Comparison of ENCODE assay signal across 9 cellular contexts in the genomic region with DNA sequence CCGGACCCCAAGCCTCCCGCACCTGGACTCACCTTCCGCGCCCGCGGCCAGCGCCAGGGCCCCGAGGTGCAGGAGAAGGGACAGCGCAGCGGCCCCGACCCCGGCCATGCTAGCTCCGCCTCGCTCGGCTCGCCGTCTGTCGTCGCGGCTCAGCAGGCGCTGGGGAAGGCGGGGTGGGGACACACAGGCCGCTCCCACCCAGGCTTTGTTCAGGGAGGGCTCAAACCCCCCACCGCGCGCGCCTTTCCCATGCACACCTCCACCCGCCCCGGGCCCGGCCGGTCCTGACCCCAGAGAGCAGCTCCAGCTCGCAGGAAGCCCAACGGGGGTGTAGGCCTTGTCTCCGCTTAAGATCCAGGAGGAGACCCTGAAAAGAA. TPM values are rescaled to one million over a fixed set of nuclear protein-coding genes. Genes with fewer than 3 reads are reported as not detected.
DNase-seq lines count a peak whose midpoint lies in the region; ATAC-seq and TF ChIP-seq lines count a peak whose summit lies in the region.
"Had no signal": no experiment of that assay in that cellular context is flagged by ENCODE, and none has a peak within 500 bp of the region (broad histone marks: within the 10 kb centered on the region; RNA-seq: fewer than 3 reads in every experiment).

A gene (minus strand): TSS at position 141 of the 377 bp plus-strand sequence. CDS start 33 bp downstream, at position 108.

- DNase-seq in BJ (ENCODE audit: low read depth) (no peak), left ventricle myocardium superior (peak; percentile 30), transverse colon (no peak), body of pancreas (no peak)
- DNase-seq in stimulated activated CD8-positive, alpha-beta memory T cell treated with anti-CD3 and anti-CD28 coated beads, Interleukin-4, amount 100 ng/mL, for 48 hours, result no peak
- DNase-seq: NCI-H187 treated with DMSO at 0.1 percent for 48 hours had no signal

- H3K36me3 ChIP-seq in BJ (ENCODE audit: control insufficient read depth, insufficient read depth, low read length) (no peaks in the 10 kb centered on the region), parathyroid adenoma (ENCODE audit: control insufficient read depth, insufficient read depth, low read length) (no peaks in the 10 kb centered on the region), transverse colon (no peaks in the 10 kb centered on the region), body of pancreas (replicated peaks in 1 of 2; ENCODE audit: insufficient read depth in 1 of 2, low read depth in 2 of 2) (no peaks in the 10 kb centered on the region)

- peak within 1 kb of the TSS; percentile 1 for H3K4me2 ChIP-seq in parathyroid adenoma (ENCODE audit: low read length)

- peak within 1 kb of the TSS; percentile 39 for H3K4me3 ChIP-seq in BJ (ENCODE audit: low read depth, low read length)
- H3K4me3 ChIP-seq in WI38 (ENCODE audit: low read depth, low read length), result peak within 1 kb of the TSS; percentile 25
- no peak within 1 kb of the TSS for H3K4me3 ChIP-seq in parathyroid adenoma (ENCODE audit: low read depth, low read length)
- peak within 1 kb of the TSS in 2 of 4 donors; percentile 7 to 36 for H3K4me3 ChIP-seq in transverse colon
- H3K4me3 ChIP-seq in body of pancreas, result no peak within 1 kb of the TSS

- peaks cover 28% of the 10 kb centered on the region for H3K27me3 ChIP-seq in BJ (ENCODE audit: control insufficient read depth, insufficient read depth, low read length)
- H3K27me3 ChIP-seq in parathyroid adenoma (ENCODE audit: control insufficient read depth, insufficient read depth, low read length), result no peaks in the 10 kb centered on the region
- H3K27me3 ChIP-seq in transverse colon, result peaks cover 53% of the 10 kb centered on the region
- H3K27me3 ChIP-seq in body of pancreas, result peaks cover 0 to 9% of the 10 kb centered on the region in 2 donors

- in situ Hi-C loops in transverse colon (cut with MboI; ENCODE audit: low pct_ligation_motif_present in 1 of 4, low pct_unique_long_range_greater_than_20kb in 1 of 4, low sequenced_read_pairs in 3 of 4), result no loop called here

- TF ChIP-seq POLR2A in transverse colon (IDR thresholded peaks at IDR 0.05) (no peak), body of pancreas (IDR thresholded peaks at IDR 0.05) (no peak)

- TF ChIP-seq CTCF in BJ (IDR thresholded peaks at IDR 0.05; ENCODE audit: insufficient read depth, low read depth, low read length) (no peak), WI38 (IDR thresholded peaks at IDR 0.05; ENCODE audit: low read depth, low read length) (no peak), parathyroid adenoma (IDR thresholded peaks at IDR 0.05) (no peak), transverse colon (IDR thresholded peaks at IDR 0.05) (no peak), body of pancreas (IDR thresholded peaks at IDR 0.05) (no peak)

- H3K27ac ChIP-seq in parathyroid adenoma, result no peak within 1 kb of the TSS
- peak within 1 kb of the TSS in 1 of 4 donors; percentile 47 for H3K27ac ChIP-seq in transverse colon
- H3K27ac ChIP-seq in body of pancreas, result peak within 1 kb of the TSS in 1 of 4 donors; percentile 40

- no peak for TF ChIP-seq EP300 in transverse colon (IDR thresholded peaks at IDR 0.05; ENCODE audit: low read depth)

- intact Hi-C loops in left ventricle myocardium superior (cut with micrococcal nuclease) (no loop called here), transverse colon (cut with DNase I; ENCODE audit: low total_unique reads) (no loop called here), body of pancreas (cut with DNase I) (no loop called here)

- H3K4me1 ChIP-seq in parathyroid adenoma (no peaks in the 10 kb centered on the region), transverse colon (peaks cover 7 to 32% (median 25%) of the 10 kb centered on the region in 4 donors), body of pancreas (peaks cover 10% of the 10 kb centered on the region)

- CTCF ChIA-PET in BJ (lab: Yijun Ruan, JAX), result interaction anchor here (1.0 to 1.9 kb wide), 3 partner anchors 9 to 181 kb away, joined by 4 to 11 read pairs (median 5); no protein-coding TSS in a partner anchor

- 62% methylated on average over 34 of the region's 34 CpGs; no CpG with 5 or more reads in 1 of the 2 donors for WGBS in transverse colon (ENCODE audit: low coverage in 1 of 2), 2 donors
- 27 to 100% methylated on average over 1 to 34 of the region's 34 CpGs for WGBS in body of pancreas, 2 donors

- no peak within 1 kb of the TSS for H3K9ac ChIP-seq in parathyroid adenoma

- ATAC-seq in left ventricle myocardium superior, result no peak
- no peak for ATAC-seq in body of pancreas
- ATAC-seq in HG03159 (IDR thresholded peaks at IDR 0.05; ENCODE audit: unreplicated experiment), result no peak

- peak within 1 kb of the TSS; percentile 70 for H2AFZ ChIP-seq in parathyroid adenoma

- H3K9me3 ChIP-seq in parathyroid adenoma (ENCODE audit: control insufficient read depth, low read length), result no peaks in the 10 kb centered on the region
- H3K9me3 ChIP-seq in transverse colon, result no peaks in the 10 kb centered on the region
- H3K9me3 ChIP-seq in body of pancreas, result no peaks in the 10 kb centered on the region

- no peaks in the 10 kb centered on the region for H3K79me2 ChIP-seq in parathyroid adenoma

- POLR2A ChIA-PET in BJ (lab: Charles Lee), result no interaction called here

RNA-seq across cellular contexts. Expression of the gene that starts here (rescaled TPM):
- 0.02 TPM in 1 of 2 replicates, not detected in the other for polyA plus RNA-seq in BJ (2011; rRNA removed)
- polyA minus RNA-seq in BJ (2011; rRNA and poly(A)+ RNA removed), result not detected in 2 replicates
- total RNA-seq in left ventricle myocardium superior (0.12 TPM), transverse colon (under 1 TPM in 3 of 4 donors, not detected in 1; 0.32 to 0.75 (median 0.68) TPM), body of pancreas (under 1 TPM in 1 of 2 donors, not detected in 1; 0.33 TPM)

Comparison
In these comparisons a context has a peak if more than half of its experiments do, and no peak if none do; other contexts are left out.
1. Peak in DNase-seq in left ventricle myocardium superior; RNA of the gene not detected or under 1 TPM.
2. H3K4me3 ChIP-seq: peak in BJ (single experiment) and WI38 (single experiment); none in parathyroid adenoma (single experiment) and body of pancreas (0 of 2).